ENCODE assay signal across 8 cellular contexts in genomic region chr7:66921396-66921917, GRCh38. TPM values are rescaled to one million over a fixed set of nuclear protein-coding genes. Genes with fewer than 3 reads are reported as not detected.
A peak's percentile ranks its signal among the peaks of the same experiment; 100 is the strongest.
DNase-seq lines count a peak whose midpoint lies in the region; ATAC-seq and TF ChIP-seq lines count a peak whose summit lies in the region.

No MANE protein-coding gene starts in this region.

- no peak overlapping the region for H2AK5ac ChIP-seq in mesendoderm (ENCODE audit: low read length)

- no peak overlapping the region for H4K5ac ChIP-seq in mesendoderm (ENCODE audit: low read length)

- peaks cover 25 to 53% (median 39%) of the 10 kb centered on the region in 4 donors for H3K4me1 Mint-ChIP-seq in CD4-positive, alpha-beta memory T cell

- peaks cover 0 to 2% of the 10 kb centered on the region in 2 donors for H3K27me3 Mint-ChIP-seq in CD4-positive, alpha-beta memory T cell

- no peaks in the 10 kb centered on the region for H3K36me3 ChIP-seq in CD4-positive, alpha-beta memory T cell (ENCODE audit: insufficient read depth, low read length)
- H3K36me3 ChIP-seq in ectodermal cell (ENCODE audit: control insufficient read depth, insufficient read depth, low read length) (no peaks in the 10 kb centered on the region), mesendoderm (ENCODE audit: control insufficient read depth, insufficient read depth, low read length) (no peaks in the 10 kb centered on the region), thyroid gland (no peaks in the 10 kb centered on the region)

- H3K36me3 Mint-ChIP-seq in CD4-positive, alpha-beta memory T cell = peaks cover 7 to 25% of the 10 kb centered on the region in 2 donors

- H3K4ac ChIP-seq in mesendoderm (ENCODE audit: low read depth, low read length) = peak overlapping the region; percentile 64

- no peak overlapping the region for H2BK5ac ChIP-seq in mesendoderm (ENCODE audit: low read length)

- peak overlapping the region; percentile 72 for H3K18ac ChIP-seq in mesendoderm (ENCODE audit: low read length)

- no peak overlapping the region for H3K23ac ChIP-seq in mesendoderm (ENCODE audit: low read length)

- no peak overlapping the region for H2BK15ac ChIP-seq in mesendoderm (replicated peaks; ENCODE audit: low read depth)

- H3K79me2 ChIP-seq in mesendoderm (ENCODE audit: control insufficient read depth, insufficient read depth, low read length) = peaks cover 32% of the 10 kb centered on the region

- peak overlapping the region; percentile 72 for H3K9ac ChIP-seq in mesendoderm (ENCODE audit: low read length)

- WGBS in ectodermal cell, 2 experiments = 0 to 1% methylated on average over 47 of the region's 47 CpGs
- WGBS in mesendoderm (ENCODE audit: extremely low coverage, insufficient coverage, low lambda C conversion rate) = no CpG with 5 or more reads among the region's 47 CpGs
- 0% methylated on average over 8 to 21 of the region's 47 CpGs for WGBS in thyroid gland, 2 donors

- TF ChIP-seq CTCF in thyroid gland (IDR thresholded peaks at IDR 0.05) = no peak

- intact Hi-C loops in CD4-positive, alpha-beta memory T cell (cut with micrococcal nuclease) = loop anchor here (1.0 to 5.0 kb wide), 5 partner anchors 75 to 429 kb away; partner anchors contain the start of genes RABGEF1 and TYW1
- intact Hi-C loops in thyroid gland (cut with DNase I) = loop anchor here (2.0 kb wide), 1 partner anchor 79 kb away; no protein-coding TSS in a partner anchor

- peaks cover 12% of the 10 kb centered on the region for H3K79me1 ChIP-seq in mesendoderm (ENCODE audit: low read length)

- ATAC-seq in GM19452 (IDR thresholded peaks at IDR 0.05; ENCODE audit: unreplicated experiment) (peak; percentile 4), HG03565 (IDR thresholded peaks at IDR 0.05; ENCODE audit: unreplicated experiment) (peak; percentile 13)

- peak overlapping the region; percentile 97 to 99 (median 98) for H3K27ac Mint-ChIP-seq in CD4-positive, alpha-beta memory T cell

- H2BK120ac ChIP-seq in mesendoderm (ENCODE audit: low read depth, low read length) = no peak overlapping the region

- no peak overlapping the region for H4K8ac ChIP-seq in mesendoderm (ENCODE audit: low read depth, low read length)

- H3K4me1 ChIP-seq in CD4-positive, alpha-beta memory T cell (ENCODE audit: insufficient read depth, low read length) = peaks cover 43% of the 10 kb centered on the region
- H3K4me1 ChIP-seq in ectodermal cell (ENCODE audit: control insufficient read depth, insufficient read depth, low read length) = peaks cover 7% of the 10 kb centered on the region
- H3K4me1 ChIP-seq in mesendoderm (ENCODE audit: control insufficient read depth, low read depth, low read length) = no peaks in the 10 kb centered on the region
- peaks cover 17 to 32% of the 10 kb centered on the region in 2 donors for H3K4me1 ChIP-seq in thyroid gland

- H3K9me3 ChIP-seq in CD4-positive, alpha-beta memory T cell (ENCODE audit: control insufficient read depth in 1 of 2, low read length in 2 of 2) = no peaks in the 10 kb centered on the region
- no peaks in the 10 kb centered on the region for H3K9me3 ChIP-seq in ectodermal cell (ENCODE audit: control insufficient read depth, low read length)
- H3K9me3 ChIP-seq in thyroid gland = no peaks in the 10 kb centered on the region

- peak overlapping the region; percentile 78 for H3K27ac ChIP-seq in CD4-positive, alpha-beta memory T cell (ENCODE audit: low read depth, low read length)
- no peak overlapping the region for H3K27ac ChIP-seq in ectodermal cell (ENCODE audit: insufficient read depth, low read depth, low read length, poor library complexity, severe bottlenecking)
- H3K27ac ChIP-seq in mesendoderm (ENCODE audit: low read depth, low read length) = peak overlapping the region; percentile 14
- H3K27ac ChIP-seq in thyroid gland = peak overlapping the region in 2 of 3 donors; percentile 54 to 63

- POLR2A ChIA-PET in CD4-positive, alpha-beta memory T cell (lab: Charles Lee; ENCODE audit: partially characterized antibody) = interaction anchor here (0.7 to 6.2 kb wide), 15 partner anchors 9 to 428 kb away, joined by 3 to 44 read pairs (median 5); partner anchors contain the start of genes RABGEF1, SBDS and TYW1

- peak overlapping the region; percentile 99 for H3K56ac ChIP-seq in mesendoderm (ENCODE audit: low read length)

- H3K9me3 Mint-ChIP-seq in CD4-positive, alpha-beta memory T cell = peaks cover 0 to 5% (median 0%) of the 10 kb centered on the region in 8 donors

- DNase-seq in CD4-positive, alpha-beta memory T cell = peak in 2 of 5 donors; percentile 33 to 48
- DNase-seq in T-helper 9 cell = peak; percentile 4
- no peak for DNase-seq in mesendoderm
- DNase-seq in thyroid gland = peak; percentile 46 to 56
- no peak for DNase-seq in occipital lobe (lab: John Stamatoyannopoulos, UW)

- CTCF ChIA-PET in CD4-positive, alpha-beta memory T cell (lab: Charles Lee; ENCODE audit: partially characterized antibody) = interaction anchor here (1.0 to 1.1 kb wide), 4 partner anchors 12 to 77 kb away, joined by 3 to 7 read pairs (median 3); partner anchors contain the start of gene SBDS

- H3K27me3 ChIP-seq in CD4-positive, alpha-beta memory T cell (ENCODE audit: insufficient read depth, low read length) = no peaks in the 10 kb centered on the region
- no peaks in the 10 kb centered on the region for H3K27me3 ChIP-seq in ectodermal cell (ENCODE audit: control insufficient read depth, insufficient read depth, low read length, poor library complexity, severe bottlenecking)
- no peaks in the 10 kb centered on the region for H3K27me3 ChIP-seq in mesendoderm (ENCODE audit: insufficient read depth, low read length, poor library complexity)
- H3K27me3 ChIP-seq in thyroid gland = no peaks in the 10 kb centered on the region

- H3K4me2 ChIP-seq in mesendoderm (ENCODE audit: low read length) = peak overlapping the region; percentile 51

- peak overlapping the region; percentile 61 to 64 for H3K4me3 ChIP-seq in CD4-positive, alpha-beta memory T cell (ENCODE audit: low read length in 2 of 2)
- peak overlapping the region; percentile 97 for H3K4me3 ChIP-seq in ectodermal cell (ENCODE audit: insufficient read depth, low read depth, low read length)
- peak overlapping the region; percentile 90 for H3K4me3 ChIP-seq in mesendoderm (ENCODE audit: low read length)
- H3K4me3 ChIP-seq in thyroid gland (replicated peaks in 1 of 3) = peak overlapping the region; percentile 78 to 90 (median 88)

- peak overlapping the region; percentile 94 to 99 (median 97) for H3K4me3 Mint-ChIP-seq in CD4-positive, alpha-beta memory T cell

- TF ChIP-seq POLR2A in thyroid gland (IDR thresholded peaks at IDR 0.05) = no peak

RNA-seq across cellular contexts. Expression of gene TMEM248, which starts 0.4 kb away (rescaled TPM):
- 10 to 100 TPM; 95.9 to 96.8 TPM for total RNA-seq in CD4-positive, alpha-beta memory T cell
- polyA plus RNA-seq in CD4-positive, alpha-beta memory T cell = 100 to 1,000 TPM; 128 to 134 TPM
- 80.2 TPM for polyA plus RNA-seq in ectodermal cell (2013, experiment 1 of 4)
- polyA plus RNA-seq in ectodermal cell (2013, experiment 2 of 4) = 71.3 TPM
- 43.1 TPM for polyA plus RNA-seq in ectodermal cell (2013, experiment 3 of 4)
- 48.2 TPM for polyA plus RNA-seq in ectodermal cell (2013, experiment 4 of 4)
- polyA plus RNA-seq in mesendoderm (2013, experiment 1 of 2) = 53.9 TPM
- 52.4 TPM for polyA plus RNA-seq in mesendoderm (2013, experiment 2 of 2)
- total RNA-seq in thyroid gland = 100 to 1,000 TPM; 119 to 179 (median 144) TPM
- total RNA-seq in occipital lobe = 54.4 TPM

Comparison
In these comparisons a context has a peak if more than half of its experiments do, and no peak if none do; other contexts are left out.
1. DNase-seq: peak in T-helper 9 cell (single experiment) and thyroid gland (2 of 2); none in mesendoderm (single experiment) and occipital lobe (single experiment).
2. Peak in every context shown above with its lines, with median percentiles within 50 percentile points of each other: H3K4me3 ChIP-seq.